ENCODE assay signal across 12 cellular contexts in genomic region chr1:109796484-109797305, GRCh38. TPM values are rescaled to one million over a fixed set of nuclear protein-coding genes. Genes with fewer than 3 reads are reported as not detected.
DNase-seq lines count a peak whose midpoint lies in the region; ATAC-seq and TF ChIP-seq lines count a peak whose summit lies in the region.
"Had no signal": no experiment of that assay in that cellular context is flagged by ENCODE, and none has a peak within 500 bp of the region (broad histone marks: within the 10 kb centered on the region; RNA-seq: fewer than 3 reads in every experiment).

No MANE protein-coding gene starts in this region.

- H2AFZ ChIP-seq in MM.1S (ENCODE audit: low read length) (peak overlapping the region; percentile 46; the same call in 1 of the 2 replicates), neural progenitor cell (replicated peaks) (no peak overlapping the region)

- H3K9ac ChIP-seq in BLaER1 treated with 17β-estradiol and CSF1 and Interleukin-3, amounts not matched to agents 10 nM and 100 nM: peak overlapping the region in 10 of 11 experiments; percentile 29 to 83 (median 76); a peak in 18 of 22 replicates
- H3K9ac ChIP-seq in MM.1S (ENCODE audit: low read length) (no peak overlapping the region), neural progenitor cell (no peak overlapping the region)

- no peaks in the 10 kb centered on the region for H3K79me2 ChIP-seq in MM.1S (ENCODE audit: low read length)
- no peaks in the 10 kb centered on the region for H3K79me2 ChIP-seq in neural progenitor cell (ENCODE audit: low read depth)

- H3K36me3 ChIP-seq in BLaER1 treated with 17β-estradiol and CSF1 and Interleukin-3, amounts not matched to agents 10 nM and 100 nM: no peaks in the 10 kb centered on the region
- H3K36me3 ChIP-seq in MM.1S (replicated peaks; ENCODE audit: insufficient read depth, low read length): no peaks in the 10 kb centered on the region
- H3K36me3 ChIP-seq in brain microvascular endothelial cell (replicated peaks): no peaks in the 10 kb centered on the region
- no peaks in the 10 kb centered on the region for H3K36me3 ChIP-seq in neural progenitor cell
- no peaks in the 10 kb centered on the region for H3K36me3 ChIP-seq in BE2C

- peaks cover 11% of the 10 kb centered on the region for H3K27me3 Mint-ChIP-seq in neural progenitor cell (ENCODE audit: insufficient read depth, low read depth)

- peaks cover 3% of the 10 kb centered on the region for H3F3A ChIP-seq in MM.1S (ENCODE audit: insufficient read depth, low read length)
- H3F3A ChIP-seq in neural progenitor cell (ENCODE audit: low read depth): no peaks in the 10 kb centered on the region

- H3K27ac Mint-ChIP-seq in neural progenitor cell: peak overlapping the region; percentile 19

- no peaks in the 10 kb centered on the region for H3K27me3 ChIP-seq in BLaER1 treated with 17β-estradiol and CSF1 and Interleukin-3, amounts not matched to agents 10 nM and 100 nM
- H3K27me3 ChIP-seq in MM.1S (replicated peaks; ENCODE audit: insufficient read depth, low read length): no peaks in the 10 kb centered on the region
- H3K27me3 ChIP-seq in brain microvascular endothelial cell (replicated peaks): no peaks in the 10 kb centered on the region
- H3K27me3 ChIP-seq in neural progenitor cell: no peaks in the 10 kb centered on the region
- H3K27me3 ChIP-seq in BE2C: no peaks in the 10 kb centered on the region

- H3K4me3 Mint-ChIP-seq in neural progenitor cell: no peak overlapping the region

- H3K4me2 ChIP-seq in BLaER1 treated with 17β-estradiol and CSF1 and Interleukin-3, amounts not matched to agents 10 nM and 100 nM: peak overlapping the region; percentile 11 to 95 (median 85); a peak in 21 of 22 replicates
- H3K4me2 ChIP-seq in MM.1S (ENCODE audit: low read depth, low read length) (peak overlapping the region; percentile 18; the same call in 1 of the 2 replicates), neural progenitor cell (no peak overlapping the region)

- H3K9me3 ChIP-seq in BLaER1 treated with 17β-estradiol and CSF1 and Interleukin-3, amounts not matched to agents 10 nM and 100 nM (replicated peaks in 1 of 11): no peaks in the 10 kb centered on the region
- H3K9me3 ChIP-seq in MM.1S (replicated peaks; ENCODE audit: insufficient read depth, low read length): no peaks in the 10 kb centered on the region
- H3K9me3 ChIP-seq in neural progenitor cell (ENCODE audit: low read depth): no peaks in the 10 kb centered on the region
- no peaks in the 10 kb centered on the region for H3K9me3 ChIP-seq in BE2C

- no peaks in the 10 kb centered on the region for H3K9me3 Mint-ChIP-seq in neural progenitor cell

- ATAC-seq in HG03025 (IDR thresholded peaks at IDR 0.05; ENCODE audit: low FRiP score, unreplicated experiment) (no peak), GM18861 (IDR thresholded peaks at IDR 0.05; ENCODE audit: unreplicated experiment) (no peak)

- peaks cover 39% of the 10 kb centered on the region for H3K4me1 Mint-ChIP-seq in neural progenitor cell

- TF ChIP-seq CTCF in MM.1S (IDR thresholded peaks at IDR 0.05; ENCODE audit: low read length) (no peak), brain microvascular endothelial cell (IDR thresholded peaks at IDR 0.05; ENCODE audit: low read depth, low read length, missing control alignments) (no peak), neural progenitor cell (IDR thresholded peaks at IDR 0.05) (no peak), BE2C (IDR thresholded peaks at IDR 0.05; ENCODE audit: low read depth, low read length) (no peak)

- H3K4me1 ChIP-seq in BLaER1 treated with 17β-estradiol and CSF1 and Interleukin-3, amounts not matched to agents 10 nM and 100 nM: peaks cover 63 to 99% (median 89%) of the 10 kb centered on the region in 10 experiments
- H3K4me1 ChIP-seq in MM.1S (ENCODE audit: low read length) (peaks cover 9% of the 10 kb centered on the region), neural progenitor cell (peaks cover 17% of the 10 kb centered on the region), BE2C (peaks cover 25% of the 10 kb centered on the region)

- H3K36me3 Mint-ChIP-seq in neural progenitor cell: no peaks in the 10 kb centered on the region

- DNase-seq in MM.1S (no peak), brain microvascular endothelial cell (peak; percentile 44), neural progenitor cell (ENCODE audit: low spot score) (no peak), BE2C (no peak)
- DNase-seq in stimulated activated naive CD4-positive, alpha-beta T cell treated with Interleukin-2 at 50 U/mL for 16 hours (lab: John Stamatoyannopoulos, UW): no peak
- DNase-seq: Calu3, NCI-H226 had no signal

- H3K27ac ChIP-seq in BLaER1 treated with 17β-estradiol and CSF1 and Interleukin-3, amounts not matched to agents 10 nM and 100 nM: peak overlapping the region in 10 of 11 experiments; percentile 1 to 96 (median 94); a peak in 19 of 22 replicates
- H3K27ac ChIP-seq in MM.1S (ENCODE audit: low read length) (no peak overlapping the region), brain microvascular endothelial cell (no peak overlapping the region), neural progenitor cell (no peak overlapping the region)

- H3K4me3 ChIP-seq in BLaER1 treated with 17β-estradiol and CSF1 and Interleukin-3, amounts not matched to agents 10 nM and 100 nM: no peak overlapping the region
- H3K4me3 ChIP-seq in MM.1S (ENCODE audit: low read length) (no peak overlapping the region), brain microvascular endothelial cell (ENCODE audit: low read depth, low read length) (no peak overlapping the region), neural progenitor cell (no peak overlapping the region), BE2C (ENCODE audit: low read depth, low read length) (no peak overlapping the region)

- H4K20me1 ChIP-seq in BLaER1 treated with 17β-estradiol and CSF1 and Interleukin-3, amounts not matched to agents 10 nM and 100 nM: no peaks in the 10 kb centered on the region
- H4K20me1 ChIP-seq in MM.1S (ENCODE audit: insufficient read depth, low read length): no peaks in the 10 kb centered on the region
- no peaks in the 10 kb centered on the region for H4K20me1 ChIP-seq in neural progenitor cell (ENCODE audit: low read depth)

- in situ Hi-C loops in brain microvascular endothelial cell (cut with HindIII; ENCODE audit: low pct_ligation_motif_present, low sequenced_read_pairs): no loop called here

- no peaks in the 10 kb centered on the region for H3K9me2 ChIP-seq in MM.1S (replicated peaks; ENCODE audit: insufficient read depth, low read length)

RNA-seq across cellular contexts. Expression of gene EPS8L3, which starts 33.0 kb away (rescaled TPM):
- not detected in 2 replicates for total RNA-seq in neural progenitor cell (ENCODE audit: low replicate concordance)
- polyA plus RNA-seq in BE2C (2012; ENCODE audit: insufficient read depth, insufficient read length, low read depth): 0.29 TPM
- total RNA-seq: aorta had no signal
- polyA plus RNA-seq: neural cell had no signal

RNA-seq across cellular contexts. Expression of gene GSTM3, which starts 55.9 kb away (rescaled TPM):
- 6.4 and 12.9 TPM in 2 replicates for total RNA-seq in neural progenitor cell (ENCODE audit: low replicate concordance)
- 71.4 TPM for polyA plus RNA-seq in BE2C (2012; ENCODE audit: insufficient read depth, insufficient read length, low read depth)

Comparison
In these comparisons a context has a peak if more than half of its experiments do, and no peak if none do; other contexts are left out.
1. H3K27ac ChIP-seq: peak in BLaER1 treated with 17β-estradiol and CSF1 and Interleukin-3, amounts not matched to agents 10 nM and 100 nM (10 of 11); none in MM.1S (single experiment), brain microvascular endothelial cell (single experiment) and neural progenitor cell (single experiment).
2. H3K9ac ChIP-seq: peak in BLaER1 treated with 17β-estradiol and CSF1 and Interleukin-3, amounts not matched to agents 10 nM and 100 nM (10 of 11); none in MM.1S (single experiment) and neural progenitor cell (single experiment).